9 cellular contexts compared by ENCODE assay signal in genomic region chr4:99949034-99949998, GRCh38. TPM values are rescaled to one million over a fixed set of nuclear protein-coding genes. Genes with fewer than 3 reads are reported as not detected.
DNase-seq lines count a peak whose midpoint lies in the region; ATAC-seq and TF ChIP-seq lines count a peak whose summit lies in the region.
"Had no signal": no experiment of that assay in that cellular context is flagged by ENCODE, and none has a peak within 500 bp of the region (broad histone marks: within the 10 kb centered on the region; RNA-seq: fewer than 3 reads in every experiment).

No MANE protein-coding gene starts in this region.

- no peaks in the 10 kb centered on the region for H3K27me3 Mint-ChIP-seq in chondrocyte (ENCODE audit: low read depth)

- peak; percentile 84 for DNase-seq in AG20443 (ENCODE audit: low spot score)
- peak; percentile 75 to 94 for DNase-seq in NCI-H446 (lab: John Stamatoyannopoulos, UW)
- peak; percentile 77 for DNase-seq in activated CD4-positive, CD25-positive, alpha-beta regulatory T cell treated with anti-CD3 and anti-CD28 coated beads, Interleukin-2, amount 50 U/mL, for 72 hours
- peak; percentile 93 for DNase-seq in chondrocyte (ENCODE audit: low spot score)
- DNase-seq in kidney glomerular epithelial cell (lab: John Stamatoyannopoulos, UW): peak; percentile 91
- peak; percentile 95 for DNase-seq in stimulated activated CD4-positive, alpha-beta T cell treated with anti-CD3 and anti-CD28 coated beads, Interleukin-15, amount 100 ng/mL, for 24 hours

- H3K4me1 Mint-ChIP-seq in chondrocyte (ENCODE audit: low read depth): peaks cover 30% of the 10 kb centered on the region

- H3K4me3 Mint-ChIP-seq in chondrocyte (ENCODE audit: unreplicated experiment): no peak overlapping the region
- H3K4me3 Mint-ChIP-seq: T-helper 1 cell treated with Interleukin-12 subunit alpha and Interleukin-12 subunit beta and Interleukin-4 antibody, amounts not matched to agents 30 μg/mL and 1 μg/mL, for 36 hours had no signal

- TF ChIP-seq CTCF in chondrocyte (IDR thresholded peaks at IDR 0.05): peak; percentile 90

- H3K27ac Mint-ChIP-seq in chondrocyte (ENCODE audit: unreplicated experiment): no peak overlapping the region

- no peaks in the 10 kb centered on the region for H3K9me3 Mint-ChIP-seq in chondrocyte (ENCODE audit: low read depth)
- H3K9me3 Mint-ChIP-seq: T-helper 1 cell treated with Interleukin-12 subunit alpha and Interleukin-12 subunit beta and Interleukin-4 antibody, amounts not matched to agents 30 μg/mL and 1 μg/mL, for 36 hours had no signal

- H3K36me3 Mint-ChIP-seq in chondrocyte (ENCODE audit: low read depth): peaks cover 2% of the 10 kb centered on the region

- ATAC-seq in GM19025 (IDR thresholded peaks at IDR 0.05; ENCODE audit: low read depth, unreplicated experiment) (peak; percentile 11), HG03354 (IDR thresholded peaks at IDR 0.05; ENCODE audit: poor library complexity, severe bottlenecking, unreplicated experiment) (peak; percentile 34)

RNA-seq across cellular contexts. Expression of gene H2AZ1, which starts 0.8 kb away (rescaled TPM):
- 157 to 209 TPM (median 198 TPM) in 3 replicates for total RNA-seq in chondrocyte

RNA-seq across cellular contexts. Expression of gene DNAJB14, which starts 2.9 kb away (rescaled TPM):
- total RNA-seq in chondrocyte: 57.6 to 59.9 TPM (median 57.9 TPM) in 3 replicates

RNA-seq across cellular contexts. Expression of gene LAMTOR3, which starts 55.1 kb away (rescaled TPM):
- 34.2 to 38.8 TPM (median 36.2 TPM) in 3 replicates for total RNA-seq in chondrocyte

Comparison
In these comparisons a context has a peak if more than half of its experiments do, and no peak if none do; other contexts are left out.
1. Peak in every context shown above with its lines: DNase-seq and ATAC-seq.